15 cellular contexts compared by ENCODE assay signal in the genomic region with DNA sequence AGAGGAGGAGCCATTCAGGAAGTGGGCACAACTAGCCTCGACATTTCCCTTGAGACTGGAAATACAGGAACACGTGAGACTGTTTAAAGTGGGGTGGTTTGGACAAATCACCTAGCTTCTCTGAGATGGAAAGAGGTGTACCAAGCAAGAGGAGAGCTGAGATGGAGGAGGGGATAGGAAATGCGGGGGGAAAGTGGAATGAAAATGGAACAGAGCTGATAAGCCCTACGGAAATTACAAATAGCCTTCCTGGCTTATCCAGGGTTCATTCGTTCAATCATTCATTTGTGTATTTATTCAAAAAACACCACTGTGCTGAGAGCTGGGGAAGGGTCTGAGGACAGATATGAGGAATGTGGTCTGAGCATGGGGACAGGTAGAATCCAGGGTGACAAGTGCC.
DNase-seq lines count a peak whose midpoint lies in the region; ATAC-seq and TF ChIP-seq lines count a peak whose summit lies in the region.
"Had no signal": no experiment of that assay in that cellular context is flagged by ENCODE, and none has a peak within 500 bp of the region (broad histone marks: within the 10 kb centered on the region; RNA-seq: fewer than 3 reads in every experiment).

No MANE protein-coding gene starts in this region.

- DNase-seq in T-helper 17 cell (no peak), glutamatergic neuron (no peak)
- no peak for DNase-seq in stimulated activated effector memory CD8-positive, alpha-beta T cell treated with anti-CD3 and anti-CD28 coated beads, Interleukin-12 subunit alpha, Interleukin-12 subunit beta, amount 100 ng/mL, for 72 hours (ENCODE audit: low spot score in 2 of 2)
- no peak for DNase-seq in activated T-cell treated with anti-CD3 and anti-CD28 coated beads, Interleukin-2, amount 50 U/mL, for 72 hours
- DNase-seq: AML-193; Caco-2; Calu3; CD4-positive, alpha-beta T cell; CD8-positive, alpha-beta T cell; DMS79 treated with DMSO at 0.1 percent for 48 hours; GF-D8 had no signal

- no peaks in the 10 kb centered on the region for H3K9me3 ChIP-seq in T-helper 17 cell (ENCODE audit: control insufficient read depth, low read length, poor library complexity, severe bottlenecking)
- H3K9me3 ChIP-seq: A549; BLaER1 treated with 17β-estradiol and CSF1 and Interleukin-3, amounts not matched to agents 10 nM and 100 nM; Caco-2 had no signal

- no peaks in the 10 kb centered on the region for H3K9me3 Mint-ChIP-seq in glutamatergic neuron (ENCODE audit: unreplicated experiment)
- no peaks in the 10 kb centered on the region for H3K9me3 Mint-ChIP-seq in stimulated activated effector memory CD8-positive, alpha-beta T cell treated with anti-CD3 and anti-CD28 coated beads, Interleukin-12 subunit alpha, Interleukin-12 subunit beta, amount 100 ng/mL, for 72 hours
- H3K9me3 Mint-ChIP-seq in activated T-cell treated with anti-CD3 and anti-CD28 coated beads, Interleukin-2, amount 50 U/mL, for 72 hours = no peaks in the 10 kb centered on the region
- H3K9me3 Mint-ChIP-seq: CD4-positive, alpha-beta T cell; CD8-positive, alpha-beta T cell had no signal

- H3K4me3 Mint-ChIP-seq in T-helper 17 cell (no peak overlapping the region), glutamatergic neuron (ENCODE audit: unreplicated experiment) (peak overlapping the region; percentile 44)
- H3K4me3 Mint-ChIP-seq in stimulated activated effector memory CD8-positive, alpha-beta T cell treated with anti-CD3 and anti-CD28 coated beads, Interleukin-12 subunit alpha, Interleukin-12 subunit beta, amount 100 ng/mL, for 72 hours = no peak overlapping the region
- no peak overlapping the region for H3K4me3 Mint-ChIP-seq in activated T-cell treated with anti-CD3 and anti-CD28 coated beads, Interleukin-2, amount 50 U/mL, for 72 hours
- H3K4me3 Mint-ChIP-seq: B cell; CD4-positive, alpha-beta T cell; CD8-positive, alpha-beta T cell had no signal

- H3K27ac Mint-ChIP-seq in T-helper 17 cell = peak overlapping the region; percentile 37
- no peak overlapping the region for H3K27ac Mint-ChIP-seq in glutamatergic neuron (ENCODE audit: unreplicated experiment)
- H3K27ac Mint-ChIP-seq in stimulated activated effector memory CD8-positive, alpha-beta T cell treated with anti-CD3 and anti-CD28 coated beads, Interleukin-12 subunit alpha, Interleukin-12 subunit beta, amount 100 ng/mL, for 72 hours = peak overlapping the region; percentile 5
- no peak overlapping the region for H3K27ac Mint-ChIP-seq in activated T-cell treated with anti-CD3 and anti-CD28 coated beads, Interleukin-2, amount 50 U/mL, for 72 hours
- H3K27ac Mint-ChIP-seq: B cell; CD4-positive, alpha-beta T cell; CD8-positive, alpha-beta T cell had no signal

- H3K36me3 Mint-ChIP-seq in T-helper 17 cell (ENCODE audit: low read depth) = no peaks in the 10 kb centered on the region
- no peaks in the 10 kb centered on the region for H3K36me3 Mint-ChIP-seq in glutamatergic neuron (ENCODE audit: unreplicated experiment)
- no peaks in the 10 kb centered on the region for H3K36me3 Mint-ChIP-seq in stimulated activated effector memory CD8-positive, alpha-beta T cell treated with anti-CD3 and anti-CD28 coated beads, Interleukin-12 subunit alpha, Interleukin-12 subunit beta, amount 100 ng/mL, for 72 hours
- H3K36me3 Mint-ChIP-seq in activated T-cell treated with anti-CD3 and anti-CD28 coated beads, Interleukin-2, amount 50 U/mL, for 72 hours (ENCODE audit: insufficient read depth in 2 of 2) = no peaks in the 10 kb centered on the region
- H3K36me3 Mint-ChIP-seq: CD8-positive, alpha-beta T cell had no signal

- H3K4me1 Mint-ChIP-seq in T-helper 17 cell (peaks cover 10% of the 10 kb centered on the region), glutamatergic neuron (ENCODE audit: low read depth, unreplicated experiment) (peaks cover 15% of the 10 kb centered on the region)
- H3K4me1 Mint-ChIP-seq in stimulated activated effector memory CD8-positive, alpha-beta T cell treated with anti-CD3 and anti-CD28 coated beads, Interleukin-12 subunit alpha, Interleukin-12 subunit beta, amount 100 ng/mL, for 72 hours = peaks cover 12% of the 10 kb centered on the region
- no peaks in the 10 kb centered on the region for H3K4me1 Mint-ChIP-seq in activated T-cell treated with anti-CD3 and anti-CD28 coated beads, Interleukin-2, amount 50 U/mL, for 72 hours (ENCODE audit: low read depth)
- H3K4me1 Mint-ChIP-seq: B cell had no signal

- TF ChIP-seq CTCF in glutamatergic neuron (IDR thresholded peaks at IDR 0.05; ENCODE audit: partially characterized antibody, unreplicated experiment) = no peak

- H3K27me3 Mint-ChIP-seq in T-helper 17 cell = peaks cover 9% of the 10 kb centered on the region
- peaks cover 3% of the 10 kb centered on the region for H3K27me3 Mint-ChIP-seq in glutamatergic neuron (ENCODE audit: unreplicated experiment)
- H3K27me3 Mint-ChIP-seq in activated T-cell treated with anti-CD3 and anti-CD28 coated beads, Interleukin-2, amount 50 U/mL, for 72 hours (ENCODE audit: low read depth) = peaks cover 6% of the 10 kb centered on the region
- H3K27me3 Mint-ChIP-seq: CD4-positive, alpha-beta T cell had no signal

- ATAC-seq in T-helper 17 cell = no peak
- ATAC-seq in stimulated activated effector memory CD8-positive, alpha-beta T cell treated with anti-CD3 and anti-CD28 coated beads, Interleukin-12 subunit alpha, Interleukin-12 subunit beta, amount 100 ng/mL, for 72 hours = no peak
- no peak for ATAC-seq in HG03280 (IDR thresholded peaks at IDR 0.05; ENCODE audit: unreplicated experiment)
- no peak for ATAC-seq in activated T-cell treated with anti-CD3 and anti-CD28 coated beads, Interleukin-2, amount 50 U/mL, for 72 hours (replicated peaks in 1 of 2)
- ATAC-seq: A549; CD8-positive, alpha-beta T cell had no signal

Comparison
In these comparisons a context has a peak if more than half of its experiments do, and no peak if none do; other contexts are left out.
1. H3K27ac Mint-ChIP-seq: peak in T-helper 17 cell (single experiment) and stimulated activated effector memory CD8-positive, alpha-beta T cell treated with anti-CD3 and anti-CD28 coated beads, Interleukin-12 subunit alpha, Interleukin-12 subunit beta, amount 100 ng/mL, for 72 hours (single experiment); none in glutamatergic neuron (single experiment) and activated T-cell treated with anti-CD3 and anti-CD28 coated beads, Interleukin-2, amount 50 U/mL, for 72 hours (single experiment).